1 cellular context compared by ENCODE assay signal in genomic region chr22:33882991-33883390, GRCh38.
TF ChIP-seq lines count a peak whose summit lies in the region.

No MANE protein-coding gene starts in this region.

TF ChIP-seq in GM23338, 12 proteins besides CTCF, POLR2A, EP300 and RAD21 (continued from another document):
- TF ChIP-seq ZNF462 (CRISPR knock-in tag; IDR thresholded peaks at IDR 0.05) = no peak
- TF ChIP-seq STAT1 (IDR thresholded peaks at IDR 0.05; ENCODE audit: unreplicated experiment) = no peak
- no peak for TF ChIP-seq POLR2AphosphoS5 (IDR thresholded peaks at IDR 0.05; ENCODE audit: low read depth)
- TF ChIP-seq EZH2 (IDR thresholded peaks at IDR 0.05; ENCODE audit: low read depth, unreplicated experiment) = no peak
- TF ChIP-seq CREB1 (CRISPR knock-in tag; IDR thresholded peaks at IDR 0.05; ENCODE audit: low read depth) = no peak
TF ChIP-seq in GM23338: peak in this region for 0.
